In the genomic region with DNA sequence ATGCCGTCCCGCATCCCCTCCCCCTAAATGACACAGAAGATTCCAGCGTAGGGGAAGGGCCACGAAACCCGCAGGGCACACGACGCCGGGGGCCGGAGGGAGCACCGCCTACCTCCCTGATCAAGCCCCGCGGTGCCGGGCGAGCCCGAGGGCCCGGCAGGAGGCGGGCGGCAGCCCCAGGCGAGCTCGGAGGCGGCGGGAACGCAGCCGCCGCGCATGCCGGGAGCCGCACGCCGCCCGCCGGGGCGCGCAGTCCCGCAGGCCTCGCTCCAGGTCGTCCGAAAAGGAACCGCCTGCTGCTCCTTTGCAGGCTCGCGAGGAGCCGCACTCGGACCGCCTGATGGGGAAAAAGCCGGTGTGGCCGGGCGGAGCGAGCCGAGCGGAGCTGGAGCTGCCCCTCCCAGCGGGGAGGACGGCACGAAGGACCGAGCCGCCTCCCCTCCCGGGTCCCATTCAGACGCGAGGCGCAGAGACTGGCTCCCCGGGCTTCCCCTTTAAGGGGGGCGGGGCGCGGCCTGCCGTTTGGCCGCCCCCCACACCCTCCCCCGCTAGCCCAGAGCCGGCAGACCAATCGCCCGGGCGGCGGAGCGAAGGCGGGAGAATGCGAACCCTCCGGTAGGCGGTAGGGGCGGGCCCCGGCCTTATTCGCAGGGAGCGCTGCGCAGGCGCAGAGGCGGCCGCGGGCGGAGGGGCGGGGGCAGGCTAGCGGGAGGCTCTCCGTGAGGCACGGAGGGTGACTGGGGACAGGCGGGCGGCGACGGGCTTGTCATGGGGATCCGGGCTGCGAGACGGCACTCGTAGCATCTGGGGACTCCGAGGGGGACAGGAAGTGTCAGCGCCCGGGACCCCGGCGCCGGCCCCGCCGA, we compare ENCODE assay signal across 8 cellular contexts. TPM values are rescaled to one million over a fixed set of nuclear protein-coding genes. Genes with fewer than 3 reads are reported as not detected.
A peak's percentile ranks its signal among the peaks of the same experiment; 100 is the strongest.
DNase-seq lines count a peak whose midpoint lies in the region; ATAC-seq, FAIRE-seq and TF ChIP-seq lines count a peak whose summit lies in the region.

No MANE protein-coding gene starts in this region.

- intact Hi-C loops in Calu3 (cut with micrococcal nuclease; ENCODE audit: unreplicated experiment) = no loop called here

- H3K27me3 ChIP-seq in HUES48 (ENCODE audit: control insufficient read depth, insufficient read depth, low read length) = no peaks in the 10 kb centered on the region
- no peaks in the 10 kb centered on the region for H3K27me3 ChIP-seq in NT2/D1 (ENCODE audit: insufficient read depth, insufficient read length)

- H3K36me3 ChIP-seq in HUES48 (ENCODE audit: control insufficient read depth, insufficient read depth, low read length) (no peaks in the 10 kb centered on the region), NT2/D1 (ENCODE audit: insufficient read depth, insufficient read length, low read length) (no peaks in the 10 kb centered on the region)

- no peaks in the 10 kb centered on the region for H3K9me3 ChIP-seq in HUES48 (ENCODE audit: control insufficient read depth, insufficient read depth, low read length)
- H3K9me3 ChIP-seq in NT2/D1 (ENCODE audit: insufficient read depth, low read length) = no peaks in the 10 kb centered on the region

- H3K4me1 Mint-ChIP-seq in Calu3 (ENCODE audit: low read depth, unreplicated experiment) = peaks cover 9% of the 10 kb centered on the region

- H3K36me3 Mint-ChIP-seq in Calu3 (ENCODE audit: insufficient read depth, unreplicated experiment) = peaks cover 34% of the 10 kb centered on the region

- peak; percentile 66 for FAIRE-seq in endometrium (lab: Jason Lieb, UNC)

- no peaks in the 10 kb centered on the region for H3K9me3 Mint-ChIP-seq in Calu3 (ENCODE audit: low read depth, unreplicated experiment)

- CTCF ChIA-PET in Calu3 (lab: Charles Lee) = no interaction called here

- peaks cover 11% of the 10 kb centered on the region; the same call in 1 of the 2 replicates for H3K4me1 ChIP-seq in HUES48 (ENCODE audit: control insufficient read depth, insufficient read depth, low read length)
- H3K4me1 ChIP-seq in NT2/D1 (ENCODE audit: insufficient read depth, insufficient read length) = no peaks in the 10 kb centered on the region

- H3K9ac ChIP-seq in HUES48 (ENCODE audit: low read depth, low read length) (peak overlapping the region; percentile 91), NT2/D1 (ENCODE audit: insufficient read length, low read depth) (peak overlapping the region; percentile 86)

- H3K27ac ChIP-seq in HUES48 (ENCODE audit: low read depth, low read length) = peak overlapping the region; percentile 99

- no peaks in the 10 kb centered on the region for H3K27me3 Mint-ChIP-seq in Calu3 (ENCODE audit: unreplicated experiment)

- H3K4me3 Mint-ChIP-seq in Calu3 (ENCODE audit: low read depth, unreplicated experiment) = peak overlapping the region; percentile 90

- TF ChIP-seq CTCF in Calu3 (IDR thresholded peaks at IDR 0.05; ENCODE audit: unreplicated experiment) = no peak

- DNase-seq in Calu3 = peak; percentile 98
- DNase-seq in NT2/D1 (ENCODE audit: low read depth, low spot score) = peak; percentile 91
- DNase-seq in activated CD8-positive, alpha-beta memory T cell treated with anti-CD3 and anti-CD28 coated beads, Interleukin-2, amount 50 U/mL, for 4 hours = peak; percentile 100
- DNase-seq in midbrain (lab: John Stamatoyannopoulos, UW) = peak; percentile 98
- peak; percentile 99 for DNase-seq in stimulated activated CD8-positive, alpha-beta memory T cell treated with anti-CD3 and anti-CD28 coated beads, Interleukin-2, amount 100 ng/mL, for 1 hour (ENCODE audit: low read depth in 2 of 2)

- peak overlapping the region; percentile 74 for H3K27ac Mint-ChIP-seq in Calu3 (ENCODE audit: unreplicated experiment)

- H3K4me3 ChIP-seq in HUES48 (ENCODE audit: low read depth, low read length) (peak overlapping the region; percentile 96), NT2/D1 (ENCODE audit: insufficient read length, low read depth) (peak overlapping the region; percentile 82)

- peak; percentile 67 for ATAC-seq in GM21390 (IDR thresholded peaks at IDR 0.05; ENCODE audit: unreplicated experiment)

- BruUV-seq in Calu3 (replicated peaks; lab: Mats Ljungman, UMichigan) = no TSS peak

RNA-seq across cellular contexts. Expression of a gene that starts 0.6 kb away (rescaled TPM):
- total RNA-seq in Calu3 (2022) = 12.1 and 16.1 TPM in 2 replicates

RNA-seq across cellular contexts. Expression of a gene that starts 59.9 kb away (rescaled TPM):
- total RNA-seq in Calu3 (2022) = 17.2 and 17.5 TPM in 2 replicates

Comparison
In these comparisons a context has a peak if more than half of its experiments do, and no peak if none do; other contexts are left out.
1. Peak in every context shown above with its lines: DNase-seq, ATAC-seq, H3K4me3 ChIP-seq and H3K27ac ChIP-seq.